16 cellular contexts compared by ENCODE assay signal in the genomic region with DNA sequence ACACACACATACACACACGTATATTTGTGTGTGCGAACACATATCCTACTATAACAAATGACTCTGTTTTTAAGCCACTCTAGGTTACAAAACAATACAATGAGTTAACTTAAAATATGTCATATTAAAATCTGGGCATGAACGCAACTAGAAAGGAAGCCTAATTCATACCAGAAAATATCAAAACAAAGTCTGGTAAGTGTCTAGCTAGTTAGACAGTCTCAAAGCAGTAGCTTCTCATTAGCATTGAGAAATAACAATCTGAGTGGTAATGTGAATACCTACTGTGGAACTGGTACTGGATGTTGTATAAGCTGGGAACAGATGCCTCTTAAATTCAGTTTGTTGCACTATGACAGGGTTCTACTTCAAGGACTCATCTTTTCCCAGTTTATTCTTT. TPM values are rescaled to one million over a fixed set of nuclear protein-coding genes. Genes with fewer than 3 reads are reported as not detected.
A peak's percentile ranks its signal among the peaks of the same experiment; 100 is the strongest.
DNase-seq lines count a peak whose midpoint lies in the region; ATAC-seq and TF ChIP-seq lines count a peak whose summit lies in the region.
"Had no signal": no experiment of that assay in that cellular context is flagged by ENCODE, and none has a peak within 500 bp of the region (broad histone marks: within the 10 kb centered on the region; RNA-seq: fewer than 3 reads in every experiment).

No MANE protein-coding gene starts in this region.

- ATAC-seq in central memory CD8-positive, alpha-beta T cell (replicated peaks; ENCODE audit: extremely low read depth, poor library complexity, severe bottlenecking), result no peak
- ATAC-seq in gastroesophageal sphincter, result no peak
- ATAC-seq: Right ventricle myocardium inferior had no signal

- POLR2A ChIA-PET in SK-N-SH (lab: Yijun Ruan, JAX), result no interaction called here

- no peak overlapping the region for H3K18ac ChIP-seq in mesendoderm (ENCODE audit: low read length)

- TF ChIP-seq RAD21 in SK-N-SH (IDR thresholded peaks at IDR 0.05; ENCODE audit: low read length), result no peak

- no peak overlapping the region for H2AK5ac ChIP-seq in mesendoderm (ENCODE audit: low read length)

- H3K23ac ChIP-seq in mesendoderm (ENCODE audit: low read length), result no peak overlapping the region

- H3K4me1 ChIP-seq in SK-N-SH (ENCODE audit: control insufficient read depth in 1 of 2, insufficient read depth in 2 of 2, low read depth in 1 of 2, low read length in 1 of 2) (peaks cover 12 to 26% of the 10 kb centered on the region in 2 experiments; a peak in 3 of 4 replicates), mesendoderm (ENCODE audit: control insufficient read depth, low read depth, low read length) (peaks cover 9% of the 10 kb centered on the region), gastroesophageal sphincter (peaks cover 5 to 61% (median 8%) of the 10 kb centered on the region in 3 donors)

- H3K27ac ChIP-seq in SK-N-SH (ENCODE audit: low read depth in 2 of 2, low read length in 1 of 2) (peak overlapping the region; percentile 79 to 88; a peak in 3 of 4 replicates), skin epidermis (peak overlapping the region in 13 of 21 experiments; percentile 10 to 96 (median 52)), mesendoderm (ENCODE audit: low read depth, low read length) (no peak overlapping the region), gastroesophageal sphincter (peak overlapping the region in 1 of 4 donors; percentile 30)
- H3K27ac ChIP-seq: 22Rv1, parathyroid adenoma had no signal

- H3K4me1 Mint-ChIP-seq in T-helper 1 cell treated with Interleukin-12 subunit alpha and Interleukin-12 subunit beta and Interleukin-4 antibody, amounts not matched to agents 30 μg/mL and 1 μg/mL, for 36 hours (ENCODE audit: low read depth), result peaks cover 70% of the 10 kb centered on the region
- H3K4me1 Mint-ChIP-seq in central memory CD8-positive, alpha-beta T cell, result peaks cover 78% of the 10 kb centered on the region

- H3K9ac ChIP-seq in SK-N-SH, result no peak overlapping the region
- no peak overlapping the region for H3K9ac ChIP-seq in mesendoderm (ENCODE audit: low read length)
- H3K9ac ChIP-seq: parathyroid adenoma had no signal

- CTCF ChIA-PET in SK-N-SH (lab: Yijun Ruan, JAX), result interaction anchor here (1.0 kb wide), 1 partner anchor 52 kb away, joined by 3 read pairs; no protein-coding TSS in a partner anchor

- H3K9me3 ChIP-seq in SK-N-SH (no peaks in the 10 kb centered on the region), gastroesophageal sphincter (no peaks in the 10 kb centered on the region)
- H3K9me3 ChIP-seq: esophagus squamous epithelium had no signal

- no peaks in the 10 kb centered on the region for H3K9me2 ChIP-seq in SK-N-SH

- H3K9me3 Mint-ChIP-seq in T-helper 1 cell treated with Interleukin-12 subunit alpha and Interleukin-12 subunit beta and Interleukin-4 antibody, amounts not matched to agents 30 μg/mL and 1 μg/mL, for 36 hours, result no peaks in the 10 kb centered on the region
- H3K9me3 Mint-ChIP-seq in central memory CD8-positive, alpha-beta T cell, result no peaks in the 10 kb centered on the region

- no peak overlapping the region for H4K8ac ChIP-seq in mesendoderm (ENCODE audit: low read depth, low read length)

- peak overlapping the region; percentile 91 for H3K4me3 Mint-ChIP-seq in T-helper 1 cell treated with Interleukin-12 subunit alpha and Interleukin-12 subunit beta and Interleukin-4 antibody, amounts not matched to agents 30 μg/mL and 1 μg/mL, for 36 hours
- H3K4me3 Mint-ChIP-seq in central memory CD8-positive, alpha-beta T cell, result peak overlapping the region; percentile 36

- no peaks in the 10 kb centered on the region for H3K79me1 ChIP-seq in mesendoderm (ENCODE audit: low read length)

- no peak overlapping the region for H2BK5ac ChIP-seq in mesendoderm (ENCODE audit: low read length)

- H3K36me3 ChIP-seq in SK-N-SH (replicated peaks in 1 of 2; ENCODE audit: control insufficient read depth in 1 of 2, insufficient read depth in 2 of 2, low read length in 1 of 2) (peaks cover 7 to 17% of the 10 kb centered on the region in 2 experiments), mesendoderm (ENCODE audit: control insufficient read depth, insufficient read depth, low read length) (no peaks in the 10 kb centered on the region), gastroesophageal sphincter (peaks cover 0 to 2% of the 10 kb centered on the region in 2 donors)
- H3K36me3 ChIP-seq: esophagus squamous epithelium had no signal

- TF ChIP-seq EP300 in SK-N-SH (IDR thresholded peaks at IDR 0.05; ENCODE audit: borderline replicate concordance in 1 of 2, low read depth in 1 of 2, low read length in 1 of 2) (no peak), gastroesophageal sphincter (IDR thresholded peaks at IDR 0.05) (no peak)

- H3F3A ChIP-seq in SK-N-SH (replicated peaks; ENCODE audit: insufficient read depth), result peaks cover 21% of the 10 kb centered on the region

- H4K5ac ChIP-seq in mesendoderm (ENCODE audit: low read length), result no peak overlapping the region

- no peak overlapping the region; the same call in 1 of the 2 replicates for H3K4me2 ChIP-seq in SK-N-SH
- no peak overlapping the region for H3K4me2 ChIP-seq in mesendoderm (ENCODE audit: low read length)

- TF ChIP-seq POLR2A in gastroesophageal sphincter (IDR thresholded peaks at IDR 0.05), result no peak

- H3K27ac Mint-ChIP-seq in T-helper 1 cell treated with Interleukin-12 subunit alpha and Interleukin-12 subunit beta and Interleukin-4 antibody, amounts not matched to agents 30 μg/mL and 1 μg/mL, for 36 hours, result peak overlapping the region; percentile 56
- peak overlapping the region; percentile 80 for H3K27ac Mint-ChIP-seq in central memory CD8-positive, alpha-beta T cell (ENCODE audit: low read depth)

- DNase-seq in T-helper 1 cell (no peak), SK-N-SH (no peak), mesendoderm (no peak), NCI-H1436 treated with DMSO at 0.1 percent for 48 hours (lab: John Stamatoyannopoulos, UW) (no peak)
- DNase-seq in central memory CD8-positive, alpha-beta T cell (ENCODE audit: low spot score in 2 of 2), result no peak
- DNase-seq: anterior cingulate cortex; esophagus squamous epithelium; HCEC 1CT; NCI-H1048; stimulated activated naive CD4-positive, alpha-beta T cell treated with Interleukin-2 at 50 U/mL for 16 hours had no signal

- peaks cover 69% of the 10 kb centered on the region for H3K36me3 Mint-ChIP-seq in T-helper 1 cell treated with Interleukin-12 subunit alpha and Interleukin-12 subunit beta and Interleukin-4 antibody, amounts not matched to agents 30 μg/mL and 1 μg/mL, for 36 hours (ENCODE audit: low read depth)
- peaks cover 31% of the 10 kb centered on the region for H3K36me3 Mint-ChIP-seq in central memory CD8-positive, alpha-beta T cell (ENCODE audit: insufficient read depth)

- TF ChIP-seq CTCF in SK-N-SH (IDR thresholded peaks at IDR 0.05) (no peak), gastroesophageal sphincter (IDR thresholded peaks at IDR 0.05) (no peak)

- no peak overlapping the region for H2BK15ac ChIP-seq in mesendoderm (replicated peaks; ENCODE audit: low read depth)

- no peaks in the 10 kb centered on the region for H4K20me1 ChIP-seq in SK-N-SH (ENCODE audit: insufficient read depth)

- H3K27me3 ChIP-seq in SK-N-SH (ENCODE audit: insufficient read depth) (no peaks in the 10 kb centered on the region), mesendoderm (ENCODE audit: insufficient read depth, low read length, poor library complexity) (no peaks in the 10 kb centered on the region), gastroesophageal sphincter (no peaks in the 10 kb centered on the region)
- H3K27me3 ChIP-seq: esophagus squamous epithelium had no signal

- 96% methylated on average over 3 of the region's 3 CpGs for WGBS in SK-N-SH (ENCODE audit: low lambda C conversion rate)
- no CpG with 5 or more reads among the region's 3 CpGs for WGBS in mesendoderm (ENCODE audit: extremely low coverage, insufficient coverage, low lambda C conversion rate)
- 63 to 71% methylated on average over 3 of the region's 3 CpGs for WGBS in gastroesophageal sphincter (ENCODE audit: low coverage in 1 of 2), 2 donors

- peaks cover 67% of the 10 kb centered on the region for H3K79me2 ChIP-seq in SK-N-SH (ENCODE audit: insufficient read depth)
- H3K79me2 ChIP-seq in mesendoderm (ENCODE audit: control insufficient read depth, insufficient read depth, low read length), result no peaks in the 10 kb centered on the region

- H3K56ac ChIP-seq in mesendoderm (ENCODE audit: low read length), result no peak overlapping the region

- H3K4me3 ChIP-seq in SK-N-SH (ENCODE audit: low read depth in 2 of 2, low read length in 1 of 2) (no peak overlapping the region), skin epidermis (no peak overlapping the region), mesendoderm (ENCODE audit: low read length) (no peak overlapping the region), gastroesophageal sphincter (no peak overlapping the region)
- H3K4me3 ChIP-seq: esophagus squamous epithelium had no signal

- H3K4ac ChIP-seq in mesendoderm (ENCODE audit: low read depth, low read length), result no peak overlapping the region

- H2AFZ ChIP-seq in SK-N-SH (ENCODE audit: low read depth), result no peak overlapping the region
- H2AFZ ChIP-seq: parathyroid adenoma had no signal

- no peak overlapping the region for H2BK120ac ChIP-seq in mesendoderm (ENCODE audit: low read depth, low read length)

- no peaks in the 10 kb centered on the region for H3K27me3 Mint-ChIP-seq in T-helper 1 cell treated with Interleukin-12 subunit alpha and Interleukin-12 subunit beta and Interleukin-4 antibody, amounts not matched to agents 30 μg/mL and 1 μg/mL, for 36 hours (ENCODE audit: low read depth)
- H3K27me3 Mint-ChIP-seq in central memory CD8-positive, alpha-beta T cell, result no peaks in the 10 kb centered on the region

TF ChIP-seq in SK-N-SH, 30 proteins besides CTCF, POLR2A, EP300 and RAD21 (continues in another document):
- TF ChIP-seq TEAD4 (IDR thresholded peaks at IDR 0.05; ENCODE audit: borderline replicate concordance, insufficient read depth), result no peak
- no peak for TF ChIP-seq TCF12 (IDR thresholded peaks at IDR 0.05)

RNA-seq across cellular contexts. Expression of gene WIPF1, which starts 32.5 kb away (rescaled TPM):
- polyA plus RNA-seq in SK-N-SH (2012; rRNA removed), result 48.2 and 56.7 TPM in 2 replicates
- 40.5 and 46.7 TPM in 2 replicates for polyA plus RNA-seq in SK-N-SH (2012; cell fraction: cytosol; rRNA removed)
- 36.3 and 57.4 TPM in 2 replicates for polyA plus RNA-seq in SK-N-SH (2012; cell fraction: nucleus; rRNA removed)
- 11.6 TPM for polyA plus RNA-seq in mesendoderm (2013, experiment 1 of 2)
- polyA plus RNA-seq in mesendoderm (2013, experiment 2 of 2), result 12.1 TPM
- total RNA-seq in gastroesophageal sphincter, result 10 to 100 TPM; 32.2 to 50.4 (median 44.2) TPM
